Comparison of ENCODE assay signal across 31 cellular contexts in genomic region chr16:69301187-69301586, GRCh38. TPM values are rescaled to one million over a fixed set of nuclear protein-coding genes. Genes with fewer than 3 reads are reported as not detected.
"Had no signal": no experiment of that assay in that cellular context is flagged by ENCODE, and none has a peak within 500 bp of the region (broad histone marks: within the 10 kb centered on the region; RNA-seq: fewer than 3 reads in every experiment).

No MANE protein-coding gene starts in this region.

- H3K9me3 Mint-ChIP-seq: dendritic cell treated with granulocyte-macrophage colony-stimulating factor and Interleukin-4, amounts not matched to agents 40 ng/mL and 50 ng/mL, for 4 days; effector memory CD8-positive, alpha-beta T cell; memory B cell; mesothelial cell of epicardium; naive thymus-derived CD4-positive, alpha-beta T cell; nephron; stimulated activated memory B cell treated with anti-CD40 and anti-IgM and Interleukin-4, amounts not matched to agents 10 μg/mL and 1 μg/mL and 100 μg/mL, for 72 hours had no signal

- H3K27ac ChIP-seq: colonic mucosa, esophagus muscularis mucosa, foreskin keratinocyte, gastroesophageal sphincter, heart left ventricle, hepatocyte, ovary, psoas muscle, sigmoid colon, testis, tibial nerve, upper lobe of left lung had no signal

- H3K9me3 ChIP-seq: colonic mucosa, esophagus muscularis mucosa, gastroesophageal sphincter, heart left ventricle, ovary, psoas muscle, sigmoid colon, testis, tibial nerve, upper lobe of left lung had no signal

- H3K4me2 ChIP-seq: hepatocyte had no signal

- H3K4me3 ChIP-seq: colonic mucosa, esophagus muscularis mucosa, gastroesophageal sphincter, heart left ventricle, hepatocyte, lung, ovary, psoas muscle, sigmoid colon, testis, tibial nerve, upper lobe of left lung had no signal

- DNase-seq: colonic mucosa; effector memory CD8-positive, alpha-beta T cell; foreskin keratinocyte; kidney; naive thymus-derived CD4-positive, alpha-beta T cell; nucleus accumbens; ovary; psoas muscle; right cardiac atrium; sigmoid colon; stimulated activated CD4-positive, alpha-beta T cell treated with anti-CD3 and anti-CD28 coated beads, Interleukin-2, amount 100 ng/mL, for 24 hours; stimulated activated CD4-positive, alpha-beta T cell treated with anti-CD3 and anti-CD28 coated beads, Interleukin-4, amount 100 ng/mL, for 24 hours; stimulated activated naive CD8-positive, alpha-beta T cell treated with anti-CD3 and anti-CD28 coated beads, Interleukin-15, Interleukin-2, amounts not matched to agents 100 U/mL and 50 U/mL, for 24 hours; substantia nigra; testis; upper lobe of left lung had no signal

- H3K4me3 Mint-ChIP-seq: dendritic cell treated with granulocyte-macrophage colony-stimulating factor and Interleukin-4, amounts not matched to agents 40 ng/mL and 50 ng/mL, for 4 days; effector memory CD8-positive, alpha-beta T cell; memory B cell; mesothelial cell of epicardium; naive thymus-derived CD4-positive, alpha-beta T cell; nephron; stimulated activated memory B cell treated with anti-CD40 and anti-IgM and Interleukin-4, amounts not matched to agents 10 μg/mL and 1 μg/mL and 100 μg/mL, for 72 hours had no signal

- H3K79me2 ChIP-seq: hepatocyte had no signal

- H3K4me1 ChIP-seq: colonic mucosa, esophagus muscularis mucosa, foreskin keratinocyte, gastroesophageal sphincter, heart left ventricle, psoas muscle, sigmoid colon, testis, tibial nerve had no signal

- H3K4me1 Mint-ChIP-seq: mesothelial cell of epicardium; naive thymus-derived CD4-positive, alpha-beta T cell; nephron; stimulated activated memory B cell treated with anti-CD40 and anti-IgM and Interleukin-4, amounts not matched to agents 10 μg/mL and 1 μg/mL and 100 μg/mL, for 72 hours had no signal

- H3K36me3 ChIP-seq: colonic mucosa, ovary had no signal

- H3K27me3 Mint-ChIP-seq: dendritic cell treated with granulocyte-macrophage colony-stimulating factor and Interleukin-4, amounts not matched to agents 40 ng/mL and 50 ng/mL, for 4 days; effector memory CD8-positive, alpha-beta T cell; memory B cell; naive thymus-derived CD4-positive, alpha-beta T cell; stimulated activated memory B cell treated with anti-CD40 and anti-IgM and Interleukin-4, amounts not matched to agents 10 μg/mL and 1 μg/mL and 100 μg/mL, for 72 hours had no signal

- ATAC-seq: effector memory CD8-positive, alpha-beta T cell; foreskin keratinocyte; gastroesophageal sphincter; heart left ventricle; naive thymus-derived CD4-positive, alpha-beta T cell; psoas muscle; stimulated activated memory B cell treated with anti-CD40 and anti-IgM and Interleukin-4, amounts not matched to agents 10 μg/mL and 1 μg/mL and 100 μg/mL, for 72 hours; stimulated activated naive CD8-positive, alpha-beta T cell treated with anti-CD3 and anti-CD28 coated beads, Interleukin-15, Interleukin-2, amounts not matched to agents 100 U/mL and 50 U/mL, for 24 hours had no signal

- H3K27me3 ChIP-seq: colonic mucosa, esophagus muscularis mucosa, foreskin keratinocyte, gastroesophageal sphincter, heart left ventricle, hepatocyte, ovary, sigmoid colon, testis, tibial nerve, upper lobe of left lung had no signal

- H3K27ac Mint-ChIP-seq: memory B cell; mesothelial cell of epicardium; nephron; stimulated activated memory B cell treated with anti-CD40 and anti-IgM and Interleukin-4, amounts not matched to agents 10 μg/mL and 1 μg/mL and 100 μg/mL, for 72 hours had no signal

RNA-seq across cellular contexts. Expression of gene TMED6, which starts 50.4 kb away (rescaled TPM):
- total RNA-seq: epithelial cell of proximal tubule, esophagus muscularis mucosa, fibroblast of lung, foreskin keratinocyte, renal cortical epithelial cell, sigmoid colon, skeletal muscle tissue, tibial nerve had no signal
- polyA plus RNA-seq: ovary, right cardiac atrium had no signal
